ENCODE assay signal across 19 cellular contexts in the genomic region with DNA sequence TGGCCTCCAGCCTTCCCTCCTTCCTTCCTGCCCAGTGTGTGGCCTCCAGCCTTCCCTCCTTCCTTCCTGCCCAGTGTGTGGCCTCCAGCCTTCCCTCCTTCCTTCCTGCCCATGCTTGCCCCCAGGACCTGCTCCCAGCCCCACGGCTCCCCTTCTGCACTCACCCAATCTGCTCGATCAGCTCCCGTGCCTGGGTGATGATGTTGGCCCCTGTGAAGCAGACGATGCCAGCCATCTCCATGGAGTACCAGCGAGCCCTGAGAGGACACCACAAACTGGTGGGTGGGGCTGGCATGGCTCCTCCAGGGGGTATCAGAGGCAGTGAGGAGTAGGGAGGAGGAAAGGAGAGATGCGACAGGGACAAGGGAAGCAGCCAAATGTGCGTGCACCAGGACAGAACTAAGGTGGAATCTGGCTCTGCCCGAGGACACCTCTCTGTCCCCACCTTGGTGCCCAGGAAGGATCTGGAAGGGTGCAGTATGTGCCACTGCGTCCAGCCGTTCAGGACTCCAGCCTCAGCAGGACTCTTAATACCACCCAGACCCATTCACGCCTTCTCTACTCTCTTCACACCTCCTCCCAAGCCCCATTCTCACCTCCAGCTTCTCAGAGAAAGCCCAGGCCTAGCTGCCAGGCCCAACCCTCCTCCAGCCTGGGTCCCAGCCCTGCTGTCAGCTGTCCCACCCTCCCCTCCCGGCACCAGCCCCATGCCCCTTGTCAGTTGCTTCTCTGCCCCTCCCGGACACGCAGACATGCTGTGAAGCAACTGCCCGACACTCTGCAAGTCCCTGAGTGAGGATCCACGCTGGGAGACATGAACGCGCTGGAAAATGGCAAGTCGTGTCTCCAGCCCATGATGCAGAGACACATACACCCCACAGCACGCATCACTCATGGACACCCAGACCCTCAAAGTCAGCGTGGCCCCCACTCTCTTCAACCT. TPM values are rescaled to one million over a fixed set of nuclear protein-coding genes. Genes with fewer than 3 reads are reported as not detected.
"Had no signal": no experiment of that assay in that cellular context is flagged by ENCODE, and none has a peak within 500 bp of the region (broad histone marks: within the 10 kb centered on the region; RNA-seq: fewer than 3 reads in every experiment).

No MANE protein-coding gene starts in this region.

- H3K27me3 ChIP-seq: gastroesophageal sphincter, heart right ventricle, neural progenitor cell, pancreas, tibial nerve, vagina had no signal

- H3K4me3 ChIP-seq: gastroesophageal sphincter, heart right ventricle, lower lobe of right lung, neural progenitor cell, pancreas, tibial nerve, vagina had no signal

- H3K4me1 ChIP-seq: gastroesophageal sphincter, heart right ventricle, lower lobe of right lung, neural progenitor cell, pancreas, tibial nerve, vagina had no signal

- H3K9me3 ChIP-seq: gastroesophageal sphincter, heart right ventricle, lower lobe of right lung, pancreas, tibial nerve, vagina had no signal

- H3K9me3 Mint-ChIP-seq: activated T-cell treated with anti-CD3 and anti-CD28 coated beads, Interleukin-2, amount 50 U/mL, for 72 hours; neural progenitor cell; stimulated activated naive B cell treated with anti-CD40 and anti-IgM and Interleukin-4, amounts not matched to agents 10 μg/mL and 1 μg/mL and 100 μg/mL, for 72 hours had no signal

- H3K27ac ChIP-seq: gastroesophageal sphincter, heart right ventricle, lower lobe of right lung, neural progenitor cell, pancreas, tibial nerve, vagina had no signal

- H2AFZ ChIP-seq: neural progenitor cell had no signal

- ATAC-seq: activated T-cell treated with anti-CD3 and anti-CD28 coated beads, Interleukin-2, amount 50 U/mL, for 72 hours; gastroesophageal sphincter; heart right ventricle; lower lobe of right lung; stimulated activated naive B cell treated with anti-CD40 and anti-IgM and Interleukin-4, amounts not matched to agents 10 μg/mL and 1 μg/mL and 100 μg/mL, for 72 hours had no signal

- H3K27me3 Mint-ChIP-seq: stimulated activated naive B cell treated with anti-CD40 and anti-IgM and Interleukin-4, amounts not matched to agents 10 μg/mL and 1 μg/mL and 100 μg/mL, for 72 hours had no signal

- H3K4me1 Mint-ChIP-seq: neural progenitor cell had no signal

- H3K36me3 ChIP-seq: neural progenitor cell had no signal

- H3K9ac ChIP-seq: neural progenitor cell had no signal

- DNase-seq: activated CD4-positive, alpha-beta T cell treated with anti-CD3 and anti-CD28 coated beads, Interleukin-2, amount 50 U/mL, for 48 hours; activated CD4-positive, CD25-positive, alpha-beta regulatory T cell treated with anti-CD3 and anti-CD28 coated beads, Interleukin-2, amount 50 U/mL, for 72 hours; activated naive CD4-positive, alpha-beta T cell; activated T-cell treated with anti-CD3 and anti-CD28 coated beads, Interleukin-2, amount 50 U/mL, for 72 hours; dermis blood vessel endothelial cell; heart right ventricle; lower lobe of right lung; midbrain; pancreas; stimulated activated CD4-positive, alpha-beta T cell treated with anti-CD3 and anti-CD28 coated beads, Interleukin-2, amount 100 ng/mL, for 48 hours; stimulated activated naive B cell treated with anti-CD40 and anti-IgM and Interleukin-4, amounts not matched to agents 10 μg/mL and 1 μg/mL and 100 μg/mL, for 72 hours; T1000 had no signal

- H3K4me3 Mint-ChIP-seq: activated T-cell treated with anti-CD3 and anti-CD28 coated beads, Interleukin-2, amount 50 U/mL, for 72 hours; neural progenitor cell; stimulated activated naive B cell treated with anti-CD40 and anti-IgM and Interleukin-4, amounts not matched to agents 10 μg/mL and 1 μg/mL and 100 μg/mL, for 72 hours had no signal

- H3K27ac Mint-ChIP-seq: activated T-cell treated with anti-CD3 and anti-CD28 coated beads, Interleukin-2, amount 50 U/mL, for 72 hours; neural progenitor cell; stimulated activated naive B cell treated with anti-CD40 and anti-IgM and Interleukin-4, amounts not matched to agents 10 μg/mL and 1 μg/mL and 100 μg/mL, for 72 hours had no signal

- H3K4me2 ChIP-seq: neural progenitor cell had no signal

RNA-seq across cellular contexts. Expression of gene P2RX2, which starts 45.9 kb away (rescaled TPM):
- total RNA-seq: activated T-cell treated with anti-CD3 and anti-CD28 coated beads, Interleukin-2, amount 50 U/mL, for 72 hours; heart right ventricle; myocyte; renal cortical epithelial cell; subcutaneous adipose tissue; tibial nerve; vagina had no signal

RNA-seq across cellular contexts. Expression of gene LRCOL1, which starts 54.1 kb away (rescaled TPM):
- total RNA-seq: activated T-cell treated with anti-CD3 and anti-CD28 coated beads, Interleukin-2, amount 50 U/mL, for 72 hours; gastroesophageal sphincter; myocyte; pancreas; tibial nerve; vagina had no signal
